Comparison of ENCODE assay signal across 1 cellular context in the genomic region with DNA sequence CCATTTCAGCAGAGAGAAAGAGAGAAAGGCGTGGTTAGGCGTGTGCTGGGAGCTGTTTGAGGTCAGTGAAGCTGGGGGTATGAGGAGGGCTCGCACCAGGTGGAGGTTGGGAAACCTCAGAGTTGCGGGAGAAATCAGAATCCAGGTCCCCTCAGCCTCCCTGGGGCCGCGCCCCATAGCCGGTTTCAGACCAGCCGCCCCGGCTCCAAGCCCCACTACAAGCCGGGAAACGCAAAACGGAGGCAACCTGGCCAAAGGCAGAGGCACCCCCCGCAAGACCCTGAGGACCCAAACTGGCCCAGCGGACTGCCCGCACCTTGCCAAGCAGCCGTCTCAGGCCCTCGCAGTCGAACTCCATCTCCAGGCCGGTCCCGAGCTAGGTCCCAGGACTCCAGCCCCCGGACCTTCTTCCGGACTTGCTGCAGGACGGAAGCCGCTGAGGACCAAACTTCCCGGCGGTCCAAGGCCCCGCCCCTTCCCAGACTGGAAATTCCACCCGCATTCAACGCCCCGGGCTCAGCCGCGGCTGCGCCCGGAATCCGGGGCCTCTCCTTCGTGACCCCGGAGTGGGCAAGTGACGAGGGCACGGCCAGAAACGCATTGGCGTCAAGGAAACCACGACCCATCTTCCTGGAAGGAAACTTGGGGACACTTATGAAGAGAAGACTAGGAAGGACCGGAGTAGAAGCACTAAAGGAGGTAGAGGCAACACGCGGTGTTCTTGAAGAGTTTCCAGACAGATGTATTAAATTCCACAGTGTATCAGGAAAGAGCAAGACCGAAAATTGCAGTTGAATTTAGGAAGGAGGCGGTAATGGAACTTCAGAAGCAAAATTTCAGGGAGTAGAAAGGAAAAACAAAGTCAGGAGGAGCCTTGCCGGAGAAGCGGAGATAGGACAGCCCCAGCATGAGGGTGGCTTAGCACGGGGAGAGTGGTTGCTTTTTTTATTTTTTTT.
A peak's percentile ranks its signal among the peaks of the same experiment; 100 is the strongest.
TF ChIP-seq lines count a peak whose summit lies in the region.

Gene UEVLD, minus strand, starts transcription at position 438 of the 956 bp plus-strand sequence. Its CDS starts 80 bp downstream, at position 358.

TF ChIP-seq in WTC11, 78 proteins besides CTCF, POLR2A, EP300 and RAD21 (continued from another document and continues in another):
- TF ChIP-seq FOXP4 (CRISPR knock-in tag; IDR thresholded peaks at IDR 0.05) (peak; percentile 68; the same call in 1 of the 2 replicates), NFE2L1 (CRISPR knock-in tag; IDR thresholded peaks at IDR 0.05) (no peak), ZNF317 (CRISPR knock-in tag; IDR thresholded peaks at IDR 0.05; ENCODE audit: borderline replicate concordance, low read depth) (no peak), MAX (CRISPR knock-in tag; IDR thresholded peaks at IDR 0.05) (peak; percentile 34; the same call in 1 of the 2 replicates), OVOL2 (CRISPR knock-in tag; IDR thresholded peaks at IDR 0.05; ENCODE audit: borderline replicate concordance) (no peak), PRRX2 (CRISPR knock-in tag; IDR thresholded peaks at IDR 0.05) (no peak), ATF2 (CRISPR knock-in tag; IDR thresholded peaks at IDR 0.05; ENCODE audit: borderline replicate concordance, low read depth) (no peak), ZNF423 (CRISPR knock-in tag; IDR thresholded peaks at IDR 0.05) (no peak), SMAD4 (CRISPR knock-in tag; IDR thresholded peaks at IDR 0.05) (no peak), RORB (CRISPR knock-in tag; IDR thresholded peaks at IDR 0.05) (no peak), HMGA2 (CRISPR knock-in tag; IDR thresholded peaks at IDR 0.05) (no peak), ZSCAN18 (CRISPR knock-in tag; IDR thresholded peaks at IDR 0.05) (no peak), E2F1 (CRISPR knock-in tag; IDR thresholded peaks at IDR 0.05) (peak; percentile 28; the same call in 1 of the 2 replicates), SOX15 (CRISPR knock-in tag; IDR thresholded peaks at IDR 0.05) (no peak), MYBL2 (CRISPR knock-in tag; IDR thresholded peaks at IDR 0.05) (peak; percentile 47; the same call in 1 of the 2 replicates), ZBTB21 (CRISPR knock-in tag; IDR thresholded peaks at IDR 0.05; ENCODE audit: borderline replicate concordance) (no peak), NR2C2 (CRISPR knock-in tag; IDR thresholded peaks at IDR 0.05) (no peak), RELA (CRISPR knock-in tag; IDR thresholded peaks at IDR 0.05; ENCODE audit: borderline replicate concordance) (0 out of 2 replicates have a peak, but pooled peaks have one; percentile 35), ESRRA (CRISPR knock-in tag; IDR thresholded peaks at IDR 0.05; ENCODE audit: borderline replicate concordance) (no peak), ERG (CRISPR knock-in tag; IDR thresholded peaks at IDR 0.05) (no peak), ETV6 (CRISPR knock-in tag; IDR thresholded peaks at IDR 0.05) (peak; percentile 75; the same call in 1 of the 2 replicates), NR1H2 (CRISPR knock-in tag; IDR thresholded peaks at IDR 0.05) (no peak), ZNF416 (CRISPR knock-in tag; IDR thresholded peaks at IDR 0.05) (no peak), ZMAT4 (CRISPR knock-in tag; IDR thresholded peaks at IDR 0.05) (no peak), ZNF671 (CRISPR knock-in tag; IDR thresholded peaks at IDR 0.05) (no peak), CBFB (CRISPR knock-in tag; IDR thresholded peaks at IDR 0.05; ENCODE audit: low read depth) (no peak), PRDM15 (CRISPR knock-in tag; IDR thresholded peaks at IDR 0.05) (peak; percentile 83), TCF7 (CRISPR knock-in tag; IDR thresholded peaks at IDR 0.05; ENCODE audit: low read depth) (no peak), FOXP1 (CRISPR knock-in tag; IDR thresholded peaks at IDR 0.05; ENCODE audit: borderline replicate concordance) (peak; percentile 78; the same call in 1 of the 2 replicates), AR (CRISPR knock-in tag; IDR thresholded peaks at IDR 0.05) (no peak), SP1 (CRISPR knock-in tag; conservative IDR thresholded peaks at IDR 0.05) (peak; percentile 70)
- TF ChIP-seq, protein P1, sequence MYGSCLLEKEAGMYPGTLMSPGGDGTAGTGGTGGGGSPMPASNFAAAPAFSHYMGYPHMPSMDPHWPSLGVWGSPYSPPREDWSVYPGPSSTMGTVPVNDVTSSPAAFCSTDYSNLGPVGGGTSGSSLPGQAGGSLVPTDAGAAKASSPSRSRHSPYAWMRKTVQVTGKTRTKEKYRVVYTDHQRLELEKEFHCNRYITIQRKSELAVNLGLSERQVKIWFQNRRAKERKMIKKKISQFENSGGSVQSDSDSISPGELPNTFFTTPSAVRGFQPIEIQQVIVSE (CRISPR knock-in tag; IDR thresholded peaks at IDR 0.05; ENCODE audit: borderline replicate concordance): no peak
- TF ChIP-seq, protein P2, sequence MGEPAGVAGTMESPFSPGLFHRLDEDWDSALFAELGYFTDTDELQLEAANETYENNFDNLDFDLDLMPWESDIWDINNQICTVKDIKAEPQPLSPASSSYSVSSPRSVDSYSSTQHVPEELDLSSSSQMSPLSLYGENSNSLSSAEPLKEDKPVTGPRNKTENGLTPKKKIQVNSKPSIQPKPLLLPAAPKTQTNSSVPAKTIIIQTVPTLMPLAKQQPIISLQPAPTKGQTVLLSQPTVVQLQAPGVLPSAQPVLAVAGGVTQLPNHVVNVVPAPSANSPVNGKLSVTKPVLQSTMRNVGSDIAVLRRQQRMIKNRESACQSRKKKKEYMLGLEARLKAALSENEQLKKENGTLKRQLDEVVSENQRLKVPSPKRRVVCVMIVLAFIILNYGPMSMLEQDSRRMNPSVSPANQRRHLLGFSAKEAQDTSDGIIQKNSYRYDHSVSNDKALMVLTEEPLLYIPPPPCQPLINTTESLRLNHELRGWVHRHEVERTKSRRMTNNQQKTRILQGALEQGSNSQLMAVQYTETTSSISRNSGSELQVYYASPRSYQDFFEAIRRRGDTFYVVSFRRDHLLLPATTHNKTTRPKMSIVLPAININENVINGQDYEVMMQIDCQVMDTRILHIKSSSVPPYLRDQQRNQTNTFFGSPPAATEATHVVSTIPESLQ (CRISPR knock-in tag; IDR thresholded peaks at IDR 0.05): no peak
